1 cellular context compared by ENCODE assay signal in the genomic region with DNA sequence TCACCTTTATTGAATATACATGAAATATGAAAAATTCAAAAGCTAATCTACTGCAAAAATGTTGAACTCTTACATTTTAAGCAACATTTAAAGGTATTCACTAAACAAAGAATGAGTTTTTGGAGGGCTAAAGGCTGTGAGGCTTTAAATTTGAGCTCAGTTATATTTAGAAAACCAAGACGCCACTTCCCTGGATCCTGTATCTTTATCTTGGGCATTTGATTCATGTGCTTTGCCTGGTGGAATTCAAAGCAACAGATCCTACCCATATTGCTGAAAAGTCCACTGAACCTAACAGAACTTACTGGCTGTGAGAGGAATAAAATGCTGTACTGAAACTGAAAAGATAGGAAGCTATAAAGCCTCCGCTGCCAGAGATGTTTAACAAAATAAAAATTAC.
TF ChIP-seq lines count a peak whose summit lies in the region.

No MANE protein-coding gene starts in this region.

TF ChIP-seq in H1, 55 proteins besides CTCF, POLR2A, EP300 and RAD21:
- TF ChIP-seq YY1 (IDR thresholded peaks at IDR 0.05; ENCODE audit: low read depth, low read length) = no peak
- no peak for TF ChIP-seq MAFK (IDR thresholded peaks at IDR 0.05; ENCODE audit: low read depth, low read length)
- no peak for TF ChIP-seq TBP (IDR thresholded peaks at IDR 0.05; ENCODE audit: low read depth, low read length)
- no peak for TF ChIP-seq JUND (IDR thresholded peaks at IDR 0.05; ENCODE audit: low read length)
- TF ChIP-seq TCF12 (IDR thresholded peaks at IDR 0.05; ENCODE audit: low read depth, low read length) = no peak
- TF ChIP-seq, protein P1, sequence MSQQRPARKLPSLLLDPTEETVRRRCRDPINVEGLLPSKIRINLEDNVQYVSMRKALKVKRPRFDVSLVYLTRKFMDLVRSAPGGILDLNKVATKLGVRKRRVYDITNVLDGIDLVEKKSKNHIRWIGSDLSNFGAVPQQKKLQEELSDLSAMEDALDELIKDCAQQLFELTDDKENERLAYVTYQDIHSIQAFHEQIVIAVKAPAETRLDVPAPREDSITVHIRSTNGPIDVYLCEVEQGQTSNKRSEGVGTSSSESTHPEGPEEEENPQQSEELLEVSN (IDR thresholded peaks at IDR 0.05) = no peak
